Comparison of ENCODE assay signal across 21 cellular contexts in genomic region chr6:33190504-33191107, GRCh38. TPM values are rescaled to one million over a fixed set of nuclear protein-coding genes. Genes with fewer than 3 reads are reported as not detected.
DNase-seq lines count a peak whose midpoint lies in the region; ATAC-seq, FAIRE-seq and TF ChIP-seq lines count a peak whose summit lies in the region.
"Had no signal": no experiment of that assay in that cellular context is flagged by ENCODE, and none has a peak within 500 bp of the region (broad histone marks: within the 10 kb centered on the region; RNA-seq: fewer than 3 reads in every experiment).

No MANE protein-coding gene starts in this region.

- H3K4me3 ChIP-seq in HepG2 (replicated peaks in 1 of 3; ENCODE audit: insufficient read depth in 1 of 3, low read depth in 2 of 3, low read length in 3 of 3) (peak overlapping the region in 1 of 3 experiments; percentile 35; a peak in 1 of 6 replicates), right lobe of liver (no peak overlapping the region), neuronal stem cell (ENCODE audit: low read length in 2 of 2) (no peak overlapping the region)
- H3K4me3 ChIP-seq: GM23248 had no signal

- peaks cover 12% of the 10 kb centered on the region for H3K4me1 Mint-ChIP-seq in endothelial cell (ENCODE audit: unreplicated experiment)

- BruUV-seq in HepG2 (replicated peaks; lab: Mats Ljungman, UMichigan): no TSS peak

- no peaks in the 10 kb centered on the region; the same call in 1 of the 2 replicates for H4K20me1 ChIP-seq in HepG2 (ENCODE audit: insufficient read depth, low read length)

- H3K27me3 ChIP-seq in HepG2 (ENCODE audit: control insufficient read depth in 1 of 2, insufficient read depth in 2 of 2, low read length in 2 of 2) (peaks cover 0 to 15% of the 10 kb centered on the region in 2 experiments; a peak in 1 of 5 replicates), right lobe of liver (no peaks in the 10 kb centered on the region), neuronal stem cell (ENCODE audit: control insufficient read depth in 3 of 3, insufficient read depth in 3 of 3, low read depth in 1 of 3, low read length in 3 of 3) (peaks cover 4 to 22% (median 18%) of the 10 kb centered on the region in 3 experiments)

- no peak overlapping the region for H4K8ac ChIP-seq in neuronal stem cell (ENCODE audit: low read depth, low read length)

- no peak overlapping the region for H3K14ac ChIP-seq in neuronal stem cell (ENCODE audit: low read length)

- TF ChIP-seq CTCF in HepG2 (CRISPR knock-in tag; IDR thresholded peaks at IDR 0.05): no peak
- TF ChIP-seq CTCF in right lobe of liver (IDR thresholded peaks at IDR 0.05): no peak
- TF ChIP-seq CTCF in endothelial cell (IDR thresholded peaks at IDR 0.05; ENCODE audit: unreplicated experiment): no peak

- H3K79me2 ChIP-seq in HepG2 (ENCODE audit: insufficient read depth, low read length): no peaks in the 10 kb centered on the region

- H3K79me1 ChIP-seq in neuronal stem cell (ENCODE audit: low read depth, low read length): no peaks in the 10 kb centered on the region

- peak; percentile 26 for FAIRE-seq in HepG2 (lab: Jason Lieb, UNC)

- no peak overlapping the region for H2BK5ac ChIP-seq in neuronal stem cell (ENCODE audit: low read length)

- intact Hi-C loops in HepG2 (cut with micrococcal nuclease; ENCODE audit: unreplicated experiment): no loop called here
- intact Hi-C loops in right lobe of liver (cut with DNase I): no loop called here

- CTCF ChIA-PET in HepG2 (lab: Yijun Ruan, JAX; ENCODE audit: low intra/inter-chr PET ratio, low total read pairs): no interaction called here

- peak overlapping the region; percentile 66 for H3K4me2 ChIP-seq in HepG2 (ENCODE audit: low read depth, low read length)
- H3K4me2 ChIP-seq in neuronal stem cell (ENCODE audit: insufficient read depth, low read length, poor library complexity, severe bottlenecking): no peak overlapping the region

- peak overlapping the region; percentile 82 for H3K4me3 Mint-ChIP-seq in endothelial cell (ENCODE audit: unreplicated experiment)

- in situ Hi-C loops in HepG2 (cut with HindIII; ENCODE audit: extremely low pct_ligation_motif_present, low pct_unique_long_range_greater_than_20kb): no loop called here

- H2BK12ac ChIP-seq in neuronal stem cell (ENCODE audit: low read length): no peak overlapping the region

- H3K9me3 ChIP-seq in HepG2 (ENCODE audit: low read length) (no peaks in the 10 kb centered on the region), right lobe of liver (no peaks in the 10 kb centered on the region), neuronal stem cell (replicated peaks in 1 of 2; ENCODE audit: control insufficient read depth in 2 of 2, insufficient read depth in 1 of 2, low read depth in 1 of 2, low read length in 2 of 2) (no peaks in the 10 kb centered on the region)

- H3K27ac ChIP-seq in HepG2 (ENCODE audit: extremely low read length, insufficient read depth, low read length) (no peak overlapping the region), right lobe of liver (no peak overlapping the region), neuronal stem cell (replicated peaks; ENCODE audit: low read length) (no peak overlapping the region)
- H3K27ac ChIP-seq: C4-2B, GM23248 had no signal

- no peak for TF ChIP-seq EP300 in HepG2 (IDR thresholded peaks at IDR 0.05; ENCODE audit: low read depth in 2 of 2, low read length in 2 of 2)
- TF ChIP-seq EP300 in HepG2 (CRISPR knock-in tag; IDR thresholded peaks at IDR 0.05; ENCODE audit: borderline replicate concordance): no peak

- POLR2A ChIA-PET in HepG2 (lab: Yijun Ruan, JAX): interaction anchor here (0.9 to 2.5 kb wide), 5 partner anchors 8 to 219 kb away, joined by 3 to 20 read pairs (median 7); partner anchors contain the start of genes HSD17B8 and RING1

- DNase-seq in HepG2 (ENCODE audit: low spot score) (no peak), right lobe of liver (no peak), endothelial cell (ENCODE audit: low spot score) (no peak), neuronal stem cell (ENCODE audit: low spot score) (no peak), NCI-H226 (no peak), activated gamma-delta T cell (lab: John Stamatoyannopoulos, UW) (no peak), NCI-H1092 treated with DMSO at 0.1 percent for 48 hours (lab: John Stamatoyannopoulos, UW) (no peak)
- DNase-seq in activated CD4-positive, alpha-beta T cell treated with anti-CD3 and anti-CD28 coated beads for 1 hour: no peak
- DNase-seq: AML-193, DMS79, GM23248, KG1, NCI-H1092, NCI-H1436 treated with DMSO at 0.1 percent for 48 hours, NCI-H1930, NCI-H510A treated with DMSO at 0.1 percent for 48 hours, NCI-H748 treated with DMSO at 0.1 percent for 48 hours, SIG-M5 had no signal

- no peak for TF ChIP-seq RAD21 in HepG2 (CRISPR knock-in tag; IDR thresholded peaks at IDR 0.05)

- peaks cover 46% of the 10 kb centered on the region for H3K36me3 Mint-ChIP-seq in endothelial cell (ENCODE audit: low read depth, unreplicated experiment)

- H3K9me3 Mint-ChIP-seq in endothelial cell (ENCODE audit: unreplicated experiment): no peaks in the 10 kb centered on the region

- peak overlapping the region; percentile 2 for H2BK120ac ChIP-seq in neuronal stem cell (ENCODE audit: low read depth, low read length)

- no peak overlapping the region for H2AFZ ChIP-seq in HepG2 (ENCODE audit: low read length)
- no peak overlapping the region for H2AFZ ChIP-seq in neuronal stem cell (ENCODE audit: low read length)
- H2AFZ ChIP-seq: GM23248 had no signal

- peak; percentile 39 for ATAC-seq in HepG2
- ATAC-seq in right lobe of liver: no peak
- ATAC-seq: HCT116 had no signal

- peak overlapping the region; percentile 5 for H3K27ac Mint-ChIP-seq in endothelial cell (ENCODE audit: unreplicated experiment)

- H2AK5ac ChIP-seq in neuronal stem cell (ENCODE audit: low read depth, low read length): peak overlapping the region; percentile 71

- no peak overlapping the region for H3K18ac ChIP-seq in neuronal stem cell (ENCODE audit: low read length)

- no peak overlapping the region for H3K9ac ChIP-seq in HepG2 (ENCODE audit: insufficient read depth, low read depth, low read length)
- no peak overlapping the region for H3K9ac ChIP-seq in neuronal stem cell (ENCODE audit: low read depth, low read length, poor library complexity)
- H3K9ac ChIP-seq: GM23248 had no signal

- peaks cover 28% of the 10 kb centered on the region for H3K4me1 ChIP-seq in HepG2 (ENCODE audit: insufficient read depth, low read length)
- peaks cover 0 to 6% (median 3%) of the 10 kb centered on the region in 4 donors for H3K4me1 ChIP-seq in right lobe of liver
- H3K4me1 ChIP-seq in neuronal stem cell (ENCODE audit: control insufficient read depth in 2 of 2, insufficient read depth in 1 of 2, low read depth in 1 of 2, low read length in 2 of 2): peaks cover 3 to 11% of the 10 kb centered on the region in 2 donors

- peaks cover 14% of the 10 kb centered on the region for H3K27me3 Mint-ChIP-seq in endothelial cell (ENCODE audit: unreplicated experiment)

- 12% methylated on average over 10 of the region's 11 CpGs for WGBS in HepG2 (ENCODE audit: low lambda C conversion rate)
- 31% methylated on average over 2 of the region's 11 CpGs for WGBS in right lobe of liver (ENCODE audit: insufficient coverage, low coverage, low lambda C conversion rate, missing lambda C conversion rate)
- no CpG with 5 or more reads among the region's 11 CpGs for WGBS in neuronal stem cell (ENCODE audit: extremely low coverage in 2 of 2, insufficient read length in 2 of 2, insufficient replicate concordance in 1 of 2), 2 donors

- no peak for TF ChIP-seq POLR2A in HepG2 (IDR thresholded peaks at IDR 0.05; ENCODE audit: insufficient read depth in 1 of 2, low read depth in 2 of 2, low read length in 2 of 2)
- no peak for TF ChIP-seq POLR2A in right lobe of liver (IDR thresholded peaks at IDR 0.05)

- H3K23ac ChIP-seq in neuronal stem cell (ENCODE audit: low read depth, low read length, poor library complexity): no peak overlapping the region

- no peak overlapping the region for H4K91ac ChIP-seq in neuronal stem cell (ENCODE audit: low read depth, low read length, poor library complexity)

- H3K4ac ChIP-seq in neuronal stem cell (ENCODE audit: low read length): no peak overlapping the region

- H2BK15ac ChIP-seq in neuronal stem cell (ENCODE audit: low read length): no peak overlapping the region

- H3K36me3 ChIP-seq in HepG2 (replicated peaks in 1 of 2; ENCODE audit: control insufficient read depth in 1 of 2, insufficient read depth in 2 of 2, low read length in 2 of 2) (peaks cover 12 to 17% of the 10 kb centered on the region in 2 experiments), right lobe of liver (peaks cover 0 to 13% (median 7%) of the 10 kb centered on the region in 4 donors), neuronal stem cell (replicated peaks in 1 of 2; ENCODE audit: control insufficient read depth in 2 of 2, insufficient read depth in 2 of 2, low read length in 2 of 2) (peaks cover 14 to 22% of the 10 kb centered on the region in 2 donors)

RNA-seq across cellular contexts. Expression of gene COL11A2, which starts 1.7 kb away (rescaled TPM):
- total RNA-seq in HepG2 (2016; rRNA removed; fragmentation: Illumina TruSeq; extraction: Trizol) (0.29 and 0.55 TPM in 2 replicates), right lobe of liver (1 to 10 TPM in 1 of 6 experiments, under 1 TPM in 5; 0.06 to 1.4 (median 0.61) TPM), endothelial cell (ENCODE audit: unreplicated experiment) (127 TPM)
- total RNA-seq in HepG2 (2016; cell fraction: cytosol; rRNA removed; fragmentation: Illumina TruSeq; extraction: Trizol; ENCODE audit: low read depth): 0.10 TPM in 1 of 2 replicates, not detected in the other
- 0.12 and 0.67 TPM in 2 replicates for total RNA-seq in HepG2 (2016; cell fraction: insoluble cytoplasmic fraction; rRNA removed; fragmentation: Illumina TruSeq; extraction: Trizol)
- 0.45 TPM in 1 of 2 replicates, not detected in the other for total RNA-seq in HepG2 (2016; cell fraction: membrane; rRNA removed; fragmentation: Illumina TruSeq; extraction: Trizol)
- 1.0 and 1.1 TPM in 2 replicates for total RNA-seq in HepG2 (2016; cell fraction: nucleus; rRNA removed; fragmentation: Illumina TruSeq; extraction: Trizol)
- 0.55 and 0.73 TPM in 2 replicates for polyA plus RNA-seq in HepG2 (2011; rRNA removed)
- polyA plus RNA-seq in HepG2 (2011; cell fraction: cytosol; rRNA removed): 0.13 and 0.18 TPM in 2 replicates
- polyA plus RNA-seq in HepG2 (2011; cell fraction: nucleus; rRNA removed): 5.9 and 6.2 TPM in 2 replicates
- polyA plus RNA-seq in HepG2 (2012): 0.97 and 1.9 TPM in 2 replicates
- polyA plus RNA-seq in HepG2 (2016; cell fraction: cytosol; fragmentation: Illumina TruSeq; extraction: Trizol; ENCODE audit: low read depth): 0.21 and 0.24 TPM in 2 replicates
- polyA plus RNA-seq in HepG2 (2016; cell fraction: insoluble cytoplasmic fraction; fragmentation: Illumina TruSeq; extraction: Trizol; ENCODE audit: low read depth): 0.15 and 0.42 TPM in 2 replicates
- polyA plus RNA-seq in HepG2 (2016; cell fraction: membrane; fragmentation: Illumina TruSeq; extraction: Trizol; ENCODE audit: low read depth): 0.21 TPM in 2 replicates
- polyA plus RNA-seq in HepG2 (2016; cell fraction: nucleus; fragmentation: Illumina TruSeq; extraction: Trizol; ENCODE audit: insufficient read depth, low read depth): 3.7 and 4.5 TPM in 2 replicates
- 0.20 and 1.1 TPM in 2 replicates for polyA minus RNA-seq in HepG2 (2011; rRNA and poly(A)+ RNA removed; ENCODE audit: low replicate concordance)
- polyA minus RNA-seq in HepG2 (2011; cell fraction: cytosol; rRNA and poly(A)+ RNA removed): 0.44 TPM in 1 of 2 replicates, not detected in the other
- polyA minus RNA-seq in HepG2 (2011; cell fraction: nucleus; rRNA and poly(A)+ RNA removed): 0.52 and 0.75 TPM in 2 replicates
- polyA plus RNA-seq in neuronal stem cell (2013, experiment 1 of 2): 0.86 TPM
- 0.82 TPM for polyA plus RNA-seq in neuronal stem cell (2013, experiment 2 of 2)

RNA-seq across cellular contexts. Expression of gene RXRB, which starts 9.9 kb away (rescaled TPM):
- total RNA-seq in HepG2 (2016; rRNA removed; fragmentation: Illumina TruSeq; extraction: Trizol) (21.2 and 26.7 TPM in 2 replicates), right lobe of liver (10 to 100 TPM; 10.1 to 28.2 (median 17.7) TPM), endothelial cell (ENCODE audit: unreplicated experiment) (35.8 TPM)
- total RNA-seq in HepG2 (2016; cell fraction: cytosol; rRNA removed; fragmentation: Illumina TruSeq; extraction: Trizol; ENCODE audit: low read depth): 7.7 and 9.8 TPM in 2 replicates
- total RNA-seq in HepG2 (2016; cell fraction: insoluble cytoplasmic fraction; rRNA removed; fragmentation: Illumina TruSeq; extraction: Trizol): 20.4 and 25.8 TPM in 2 replicates
- 11.0 and 11.2 TPM in 2 replicates for total RNA-seq in HepG2 (2016; cell fraction: membrane; rRNA removed; fragmentation: Illumina TruSeq; extraction: Trizol)
- 24.9 and 30.1 TPM in 2 replicates for total RNA-seq in HepG2 (2016; cell fraction: nucleus; rRNA removed; fragmentation: Illumina TruSeq; extraction: Trizol)
- polyA plus RNA-seq in HepG2 (2011; rRNA removed): 55.7 and 62.8 TPM in 2 replicates
- 21.7 and 25.1 TPM in 2 replicates for polyA plus RNA-seq in HepG2 (2011; cell fraction: cytosol; rRNA removed)
- polyA plus RNA-seq in HepG2 (2011; cell fraction: nucleus; rRNA removed): 251 and 306 TPM in 2 replicates
- 33.2 and 34.8 TPM in 2 replicates for polyA plus RNA-seq in HepG2 (2012)
- 3.4 and 3.5 TPM in 2 replicates for polyA plus RNA-seq in HepG2 (2016; cell fraction: cytosol; fragmentation: Illumina TruSeq; extraction: Trizol; ENCODE audit: low read depth)
- 18.6 and 21.0 TPM in 2 replicates for polyA plus RNA-seq in HepG2 (2016; cell fraction: insoluble cytoplasmic fraction; fragmentation: Illumina TruSeq; extraction: Trizol; ENCODE audit: low read depth)
- polyA plus RNA-seq in HepG2 (2016; cell fraction: membrane; fragmentation: Illumina TruSeq; extraction: Trizol; ENCODE audit: low read depth): 8.2 and 8.4 TPM in 2 replicates
- 78.6 and 88.5 TPM in 2 replicates for polyA plus RNA-seq in HepG2 (2016; cell fraction: nucleus; fragmentation: Illumina TruSeq; extraction: Trizol; ENCODE audit: insufficient read depth, low read depth)
- 62.6 and 66.8 TPM in 2 replicates for polyA minus RNA-seq in HepG2 (2011; rRNA and poly(A)+ RNA removed; ENCODE audit: low replicate concordance)
- polyA minus RNA-seq in HepG2 (2011; cell fraction: cytosol; rRNA and poly(A)+ RNA removed): 16.9 and 17.9 TPM in 2 replicates
- 41.4 and 51.2 TPM in 2 replicates for polyA minus RNA-seq in HepG2 (2011; cell fraction: nucleus; rRNA and poly(A)+ RNA removed)
- 18.7 TPM for polyA plus RNA-seq in neuronal stem cell (2013, experiment 1 of 2)
- 18.1 TPM for polyA plus RNA-seq in neuronal stem cell (2013, experiment 2 of 2)

RNA-seq across cellular contexts. Expression of gene SLC39A7, which starts 10.1 kb away (rescaled TPM):
- total RNA-seq in HepG2 (2016; rRNA removed; fragmentation: Illumina TruSeq; extraction: Trizol): 127 and 229 TPM in 2 replicates
- total RNA-seq in HepG2 (2016; cell fraction: cytosol; rRNA removed; fragmentation: Illumina TruSeq; extraction: Trizol; ENCODE audit: low read depth): 25.4 and 28.2 TPM in 2 replicates
- 117 and 245 TPM in 2 replicates for total RNA-seq in HepG2 (2016; cell fraction: insoluble cytoplasmic fraction; rRNA removed; fragmentation: Illumina TruSeq; extraction: Trizol)
- 69.2 and 73.5 TPM in 2 replicates for total RNA-seq in HepG2 (2016; cell fraction: membrane; rRNA removed; fragmentation: Illumina TruSeq; extraction: Trizol)
- 168 and 183 TPM in 2 replicates for total RNA-seq in HepG2 (2016; cell fraction: nucleus; rRNA removed; fragmentation: Illumina TruSeq; extraction: Trizol)
- polyA plus RNA-seq in HepG2 (2011; rRNA removed): 142 and 181 TPM in 2 replicates
- 156 and 173 TPM in 2 replicates for polyA plus RNA-seq in HepG2 (2011; cell fraction: cytosol; rRNA removed)
- 155 and 160 TPM in 2 replicates for polyA plus RNA-seq in HepG2 (2011; cell fraction: nucleus; rRNA removed)
- 179 and 194 TPM in 2 replicates for polyA plus RNA-seq in HepG2 (2012)
- 25.6 and 28.5 TPM in 2 replicates for polyA plus RNA-seq in HepG2 (2016; cell fraction: cytosol; fragmentation: Illumina TruSeq; extraction: Trizol; ENCODE audit: low read depth)
- polyA plus RNA-seq in HepG2 (2016; cell fraction: insoluble cytoplasmic fraction; fragmentation: Illumina TruSeq; extraction: Trizol; ENCODE audit: low read depth): 134 and 143 TPM in 2 replicates
- 52.6 and 58.2 TPM in 2 replicates for polyA plus RNA-seq in HepG2 (2016; cell fraction: membrane; fragmentation: Illumina TruSeq; extraction: Trizol; ENCODE audit: low read depth)
- polyA plus RNA-seq in HepG2 (2016; cell fraction: nucleus; fragmentation: Illumina TruSeq; extraction: Trizol; ENCODE audit: insufficient read depth, low read depth): 338 and 345 TPM in 2 replicates
- polyA minus RNA-seq in HepG2 (2011; rRNA and poly(A)+ RNA removed; ENCODE audit: low replicate concordance): 85.7 and 161 TPM in 2 replicates
- polyA minus RNA-seq in HepG2 (2011; cell fraction: cytosol; rRNA and poly(A)+ RNA removed): 54.5 and 56.6 TPM in 2 replicates
- polyA minus RNA-seq in HepG2 (2011; cell fraction: nucleus; rRNA and poly(A)+ RNA removed): 68.1 and 69.5 TPM in 2 replicates
- total RNA-seq in right lobe of liver: 10 to 100 TPM; 33.5 to 61.4 (median 50.1) TPM
- 108 TPM for total RNA-seq in endothelial cell (ENCODE audit: unreplicated experiment)
- 42.0 TPM for polyA plus RNA-seq in neuronal stem cell (2013, experiment 1 of 2)
- 40.1 TPM for polyA plus RNA-seq in neuronal stem cell (2013, experiment 2 of 2)

RNA-seq across cellular contexts. Expression of gene HSD17B8, which starts 13.8 kb away (rescaled TPM):
- total RNA-seq in HepG2 (2016; rRNA removed; fragmentation: Illumina TruSeq; extraction: Trizol) (12.6 and 13.5 TPM in 2 replicates), right lobe of liver (10 to 100 TPM; 14.3 to 39.8 (median 33.8) TPM), endothelial cell (ENCODE audit: unreplicated experiment) (6.5 TPM)
- total RNA-seq in HepG2 (2016; cell fraction: cytosol; rRNA removed; fragmentation: Illumina TruSeq; extraction: Trizol; ENCODE audit: low read depth): 2.7 and 4.8 TPM in 2 replicates
- total RNA-seq in HepG2 (2016; cell fraction: insoluble cytoplasmic fraction; rRNA removed; fragmentation: Illumina TruSeq; extraction: Trizol): 13.4 and 15.0 TPM in 2 replicates
- total RNA-seq in HepG2 (2016; cell fraction: membrane; rRNA removed; fragmentation: Illumina TruSeq; extraction: Trizol): 5.0 TPM in 2 replicates
- 6.0 and 8.0 TPM in 2 replicates for total RNA-seq in HepG2 (2016; cell fraction: nucleus; rRNA removed; fragmentation: Illumina TruSeq; extraction: Trizol)
- polyA plus RNA-seq in HepG2 (2011; rRNA removed): 20.1 and 21.6 TPM in 2 replicates
- 25.2 and 35.5 TPM in 2 replicates for polyA plus RNA-seq in HepG2 (2011; cell fraction: cytosol; rRNA removed)
- 57.9 and 67.9 TPM in 2 replicates for polyA plus RNA-seq in HepG2 (2011; cell fraction: nucleus; rRNA removed)
- polyA plus RNA-seq in HepG2 (2012): 10.8 and 13.9 TPM in 2 replicates
- 3.8 and 4.0 TPM in 2 replicates for polyA plus RNA-seq in HepG2 (2016; cell fraction: cytosol; fragmentation: Illumina TruSeq; extraction: Trizol; ENCODE audit: low read depth)
- 14.2 and 14.6 TPM in 2 replicates for polyA plus RNA-seq in HepG2 (2016; cell fraction: insoluble cytoplasmic fraction; fragmentation: Illumina TruSeq; extraction: Trizol; ENCODE audit: low read depth)
- polyA plus RNA-seq in HepG2 (2016; cell fraction: membrane; fragmentation: Illumina TruSeq; extraction: Trizol; ENCODE audit: low read depth): 4.5 and 4.8 TPM in 2 replicates
- 12.8 and 15.0 TPM in 2 replicates for polyA plus RNA-seq in HepG2 (2016; cell fraction: nucleus; fragmentation: Illumina TruSeq; extraction: Trizol; ENCODE audit: insufficient read depth, low read depth)
- polyA minus RNA-seq in HepG2 (2011; rRNA and poly(A)+ RNA removed; ENCODE audit: low replicate concordance): 12.8 and 27.4 TPM in 2 replicates
- 4.9 and 5.1 TPM in 2 replicates for polyA minus RNA-seq in HepG2 (2011; cell fraction: cytosol; rRNA and poly(A)+ RNA removed)
- polyA minus RNA-seq in HepG2 (2011; cell fraction: nucleus; rRNA and poly(A)+ RNA removed): 4.2 and 5.5 TPM in 2 replicates
- polyA plus RNA-seq in neuronal stem cell (2013, experiment 1 of 2): 8.2 TPM
- 8.3 TPM for polyA plus RNA-seq in neuronal stem cell (2013, experiment 2 of 2)
- total RNA-seq: A172 had no signal

RNA-seq across cellular contexts. Expression of gene RING1, which starts 17.7 kb away (rescaled TPM):
- total RNA-seq in HepG2 (2016; rRNA removed; fragmentation: Illumina TruSeq; extraction: Trizol): 19.8 and 23.9 TPM in 2 replicates
- 10.0 and 10.7 TPM in 2 replicates for total RNA-seq in HepG2 (2016; cell fraction: cytosol; rRNA removed; fragmentation: Illumina TruSeq; extraction: Trizol; ENCODE audit: low read depth)
- total RNA-seq in HepG2 (2016; cell fraction: insoluble cytoplasmic fraction; rRNA removed; fragmentation: Illumina TruSeq; extraction: Trizol): 18.4 and 25.4 TPM in 2 replicates
- total RNA-seq in HepG2 (2016; cell fraction: membrane; rRNA removed; fragmentation: Illumina TruSeq; extraction: Trizol): 17.3 and 21.2 TPM in 2 replicates
- total RNA-seq in HepG2 (2016; cell fraction: nucleus; rRNA removed; fragmentation: Illumina TruSeq; extraction: Trizol): 12.2 and 16.1 TPM in 2 replicates
- polyA plus RNA-seq in HepG2 (2011; rRNA removed): 33.6 and 42.9 TPM in 2 replicates
- polyA plus RNA-seq in HepG2 (2011; cell fraction: cytosol; rRNA removed): 23.2 and 29.0 TPM in 2 replicates
- polyA plus RNA-seq in HepG2 (2011; cell fraction: nucleus; rRNA removed): 93.0 and 104 TPM in 2 replicates
- 32.2 and 34.6 TPM in 2 replicates for polyA plus RNA-seq in HepG2 (2012)
- polyA plus RNA-seq in HepG2 (2016; cell fraction: cytosol; fragmentation: Illumina TruSeq; extraction: Trizol; ENCODE audit: low read depth): 14.4 and 19.7 TPM in 2 replicates
- 31.5 and 40.1 TPM in 2 replicates for polyA plus RNA-seq in HepG2 (2016; cell fraction: insoluble cytoplasmic fraction; fragmentation: Illumina TruSeq; extraction: Trizol; ENCODE audit: low read depth)
- polyA plus RNA-seq in HepG2 (2016; cell fraction: membrane; fragmentation: Illumina TruSeq; extraction: Trizol; ENCODE audit: low read depth): 23.8 and 28.0 TPM in 2 replicates
- 56.0 and 58.2 TPM in 2 replicates for polyA plus RNA-seq in HepG2 (2016; cell fraction: nucleus; fragmentation: Illumina TruSeq; extraction: Trizol; ENCODE audit: insufficient read depth, low read depth)
- polyA minus RNA-seq in HepG2 (2011; rRNA and poly(A)+ RNA removed; ENCODE audit: low replicate concordance): 22.4 and 30.2 TPM in 2 replicates
- polyA minus RNA-seq in HepG2 (2011; cell fraction: cytosol; rRNA and poly(A)+ RNA removed): 10.9 and 13.5 TPM in 2 replicates
- 8.4 and 9.9 TPM in 2 replicates for polyA minus RNA-seq in HepG2 (2011; cell fraction: nucleus; rRNA and poly(A)+ RNA removed)
- total RNA-seq in right lobe of liver: 10 to 100 TPM in 4 of 6 experiments, 1 to 10 TPM in 2; 7.5 to 21.3 (median 19.7) TPM
- 19.6 TPM for total RNA-seq in endothelial cell (ENCODE audit: unreplicated experiment)
- polyA plus RNA-seq in neuronal stem cell (2013, experiment 1 of 2): 47.3 TPM
- polyA plus RNA-seq in neuronal stem cell (2013, experiment 2 of 2): 47.9 TPM

Comparison
In these comparisons a context has a peak if more than half of its experiments do, and no peak if none do; other contexts are left out.
1. RNA of gene COL11A2, which starts 1.7 kb away (total RNA-seq): 127 TPM in endothelial cell (single experiment); 0.06 to 1.4 TPM in right lobe of liver and 0.10 to 1.1 TPM in HepG2; every median in the first group is over 10 times any median in the second.